ENCODE assay signal across 18 cellular contexts in genomic region chr9:97673922-97674321, GRCh38.
"Had no signal": no experiment of that assay in that cellular context is flagged by ENCODE, and none has a peak within 500 bp of the region (broad histone marks: within the 10 kb centered on the region; RNA-seq: fewer than 3 reads in every experiment).

No MANE protein-coding gene starts in this region.

- H3K27ac ChIP-seq: ascending aorta, cardiac muscle cell, colonic mucosa, skin epidermis, testis, upper lobe of right lung had no signal

- H3K4me1 ChIP-seq: testis, upper lobe of right lung had no signal

- H3K4me1 Mint-ChIP-seq: nephron progenitor cell had no signal

- DNase-seq: activated CD4-positive, alpha-beta T cell treated with anti-CD3 and anti-CD28 coated beads for 4 hours; activated effector memory CD4-positive, alpha-beta T cell treated with Interleukin-2 at 50 U/mL for 16 hours; colonic mucosa; glutamatergic neuron; hypothalamus; kidney glomerular epithelial cell; nephron progenitor cell; occipital lobe; stimulated activated CD4-positive, alpha-beta T cell treated with anti-CD3 and anti-CD28 coated beads, Interleukin-4, amount 100 ng/mL, for 24 hours; stimulated activated naive CD4-positive, alpha-beta T cell treated with Interleukin-2 at 50 U/mL for 16 hours; T-helper 2 cell; testis; upper lobe of right lung had no signal

- H3K27ac Mint-ChIP-seq: nephron progenitor cell had no signal

- H3K27me3 ChIP-seq: ascending aorta, cardiac muscle cell, colonic mucosa, testis, upper lobe of right lung had no signal

- H3K9me3 ChIP-seq: ascending aorta, colonic mucosa, testis, upper lobe of right lung had no signal

- H3K4me3 Mint-ChIP-seq: nephron progenitor cell had no signal

- H3K4me3 ChIP-seq: ascending aorta, cardiac muscle cell, colonic mucosa, skin epidermis, testis, upper lobe of right lung had no signal

- FAIRE-seq: endometrium had no signal

- H3K9me3 Mint-ChIP-seq: nephron progenitor cell had no signal

- ATAC-seq: esophagus mucosa, upper lobe of right lung had no signal
